8 cellular contexts compared by ENCODE assay signal in the genomic region with DNA sequence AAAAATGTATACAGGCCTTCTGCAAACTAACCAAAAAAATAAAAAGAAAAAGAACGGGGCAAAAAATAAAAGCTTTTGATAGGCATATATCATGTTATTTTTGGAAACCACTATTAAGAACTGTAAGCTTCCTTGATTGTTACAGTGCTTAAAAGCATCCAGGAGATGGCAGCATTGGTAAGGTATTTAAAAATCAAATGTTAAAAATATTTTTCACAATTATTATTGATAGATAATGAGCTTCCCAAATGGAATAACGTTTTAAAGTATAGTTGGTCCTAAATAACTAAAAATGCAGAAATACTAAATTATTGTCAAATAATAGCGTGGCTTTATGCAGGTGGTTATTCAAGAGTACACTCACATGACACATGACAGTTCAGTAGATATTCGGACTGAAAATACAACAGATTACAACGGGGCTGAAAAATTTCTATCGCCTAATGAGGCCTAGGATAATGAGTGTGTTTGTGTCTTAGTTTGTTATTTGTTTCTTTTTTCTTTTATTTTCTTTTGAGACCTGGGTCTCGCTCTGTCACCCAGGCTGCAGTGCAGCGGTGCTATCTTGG.
DNase-seq lines count a peak whose midpoint lies in the region; ATAC-seq and TF ChIP-seq lines count a peak whose summit lies in the region.

No MANE protein-coding gene starts in this region.

- H3K9me3 ChIP-seq in OCI-LY1 (ENCODE audit: low read length) (no peaks in the 10 kb centered on the region), osteoblast (ENCODE audit: low read depth, low read length) (peaks cover 4% of the 10 kb centered on the region), MG63 (no peaks in the 10 kb centered on the region)

- H3K9ac ChIP-seq in OCI-LY1 (ENCODE audit: low read length) = no peak overlapping the region

- H3K4me1 ChIP-seq in OCI-LY1 (ENCODE audit: insufficient read depth, low read length, severe bottlenecking) = peaks cover 20% of the 10 kb centered on the region
- H3K4me1 ChIP-seq in osteoblast (ENCODE audit: insufficient read depth, low read length) = peaks cover 10% of the 10 kb centered on the region

- H3F3A ChIP-seq in OCI-LY1 (ENCODE audit: insufficient read depth, low read length) = peaks cover 2% of the 10 kb centered on the region; the same call in 1 of the 2 replicates

- H3K27me3 Mint-ChIP-seq in endothelial cell (ENCODE audit: unreplicated experiment) = no peaks in the 10 kb centered on the region

- H3K36me3 ChIP-seq in OCI-LY1 (ENCODE audit: insufficient read depth, low read length) = no peaks in the 10 kb centered on the region
- H3K36me3 ChIP-seq in osteoblast (ENCODE audit: insufficient read depth, low read length) = no peaks in the 10 kb centered on the region
- H3K36me3 ChIP-seq in MG63 = no peaks in the 10 kb centered on the region

- TF ChIP-seq CTCF in OCI-LY1 (IDR thresholded peaks at IDR 0.05; ENCODE audit: low read length) (peak; percentile 72), endothelial cell (IDR thresholded peaks at IDR 0.05; ENCODE audit: unreplicated experiment) (peak; percentile 56), osteoblast (IDR thresholded peaks at IDR 0.05; ENCODE audit: extremely low read depth, low read depth, low read length) (peak; percentile 65)

- no peak overlapping the region for H3K4me3 Mint-ChIP-seq in endothelial cell (ENCODE audit: unreplicated experiment)

- DNase-seq in NCI-H510A treated with DMSO at 0.1 percent for 48 hours (lab: John Stamatoyannopoulos, UW) (peak; percentile 40), NCI-H510A (lab: John Stamatoyannopoulos, UW) (no peak), endothelial cell (ENCODE audit: low spot score) (no peak), osteoblast (ENCODE audit: insufficient read length, low spot score, missing footprints) (no peak), MG63 (no peak)
- no peak for DNase-seq in activated CD8-positive, alpha-beta memory T cell treated with anti-CD3 and anti-CD28 coated beads, Interleukin-2, amount 50 U/mL, for 4 hours

- H3K27me3 ChIP-seq in OCI-LY1 (ENCODE audit: insufficient read depth, low read length) (no peaks in the 10 kb centered on the region), osteoblast (ENCODE audit: insufficient read depth, low read length) (peaks cover 2% of the 10 kb centered on the region), MG63 (no peaks in the 10 kb centered on the region)

- H3K4me1 Mint-ChIP-seq in endothelial cell (ENCODE audit: unreplicated experiment) = peaks cover 13% of the 10 kb centered on the region

- H3K4me3 ChIP-seq in OCI-LY1 (ENCODE audit: low read depth, low read length, poor library complexity, severe bottlenecking) (no peak overlapping the region), osteoblast (ENCODE audit: insufficient read depth, low read length) (no peak overlapping the region), MG63 (no peak overlapping the region)

- no peak overlapping the region for H3K4me2 ChIP-seq in OCI-LY1 (ENCODE audit: low read length)
- H3K4me2 ChIP-seq in osteoblast (ENCODE audit: insufficient read depth, low read length) = no peak overlapping the region

- no peak overlapping the region for H3K27ac Mint-ChIP-seq in endothelial cell (ENCODE audit: unreplicated experiment)

- no peaks in the 10 kb centered on the region for H3K9me3 Mint-ChIP-seq in endothelial cell (ENCODE audit: unreplicated experiment)

- H2AFZ ChIP-seq in OCI-LY1 (ENCODE audit: low read length) = no peak overlapping the region
- no peak overlapping the region for H2AFZ ChIP-seq in osteoblast (ENCODE audit: low read length)

- peak overlapping the region; percentile 94 for H3K27ac ChIP-seq in OCI-LY1 (ENCODE audit: low read depth, low read length, poor library complexity, severe bottlenecking)
- no peak overlapping the region for H3K27ac ChIP-seq in osteoblast (ENCODE audit: low read depth, low read length)

- H3K36me3 Mint-ChIP-seq in endothelial cell (ENCODE audit: low read depth, unreplicated experiment) = peaks cover 4% of the 10 kb centered on the region

- no peaks in the 10 kb centered on the region for H3K9me2 ChIP-seq in OCI-LY1 (ENCODE audit: low read depth, low read length)

- no peaks in the 10 kb centered on the region for H3K79me2 ChIP-seq in OCI-LY1 (ENCODE audit: insufficient read depth, low read length)
- H3K79me2 ChIP-seq in osteoblast (ENCODE audit: insufficient read depth, low read length) = no peaks in the 10 kb centered on the region

- ATAC-seq in HG02610 (IDR thresholded peaks at IDR 0.05; ENCODE audit: unreplicated experiment) = no peak

- no peaks in the 10 kb centered on the region for H4K20me1 ChIP-seq in OCI-LY1 (ENCODE audit: insufficient read depth, low read length)
- no peaks in the 10 kb centered on the region for H4K20me1 ChIP-seq in osteoblast (ENCODE audit: insufficient read depth, low read length)
